Comparison of ENCODE assay signal across 9 cellular contexts in genomic region chr4:41476310-41476709, GRCh38.
"Had no signal": no experiment of that assay in that cellular context is flagged by ENCODE, and none has a peak within 500 bp of the region (broad histone marks: within the 10 kb centered on the region; RNA-seq: fewer than 3 reads in every experiment).

No MANE protein-coding gene starts in this region.

- H3K27ac Mint-ChIP-seq: activated CD4-positive, alpha-beta memory T cell treated with anti-CD3 and anti-CD28 coated beads, Interleukin-2, amount 10 ng/mL, durations not matched to agents 7 days and 5 days; activated naive CD4-positive, alpha-beta T cell treated with anti-CD3 and anti-CD28 coated beads, Interleukin-2, amount 10 ng/mL, durations not matched to agents 7 days and 5 days; activated T-cell treated with anti-CD3 and anti-CD28 coated beads, Interleukin-2, amount 50 U/mL, for 24 hours; WTC11 had no signal

- H3K27me3 Mint-ChIP-seq: activated CD4-positive, alpha-beta memory T cell treated with anti-CD3 and anti-CD28 coated beads, Interleukin-2, amount 10 ng/mL, durations not matched to agents 7 days and 5 days; activated naive CD4-positive, alpha-beta T cell treated with anti-CD3 and anti-CD28 coated beads, Interleukin-2, amount 10 ng/mL, durations not matched to agents 7 days and 5 days; activated T-cell treated with anti-CD3 and anti-CD28 coated beads, Interleukin-2, amount 50 U/mL, for 24 hours had no signal

- H3K9me3 Mint-ChIP-seq: activated CD4-positive, alpha-beta memory T cell treated with anti-CD3 and anti-CD28 coated beads, Interleukin-2, amount 10 ng/mL, durations not matched to agents 7 days and 5 days; activated naive CD4-positive, alpha-beta T cell treated with anti-CD3 and anti-CD28 coated beads, Interleukin-2, amount 10 ng/mL, durations not matched to agents 7 days and 5 days; WTC11 had no signal

- H3K36me3 Mint-ChIP-seq: activated naive CD4-positive, alpha-beta T cell treated with anti-CD3 and anti-CD28 coated beads, Interleukin-2, amount 10 ng/mL, durations not matched to agents 7 days and 5 days; WTC11 had no signal

- H3K4me1 Mint-ChIP-seq: activated CD4-positive, alpha-beta memory T cell treated with anti-CD3 and anti-CD28 coated beads, Interleukin-2, amount 10 ng/mL, durations not matched to agents 7 days and 5 days; activated naive CD4-positive, alpha-beta T cell treated with anti-CD3 and anti-CD28 coated beads, Interleukin-2, amount 10 ng/mL, durations not matched to agents 7 days and 5 days had no signal

- DNase-seq: activated CD4-positive, alpha-beta memory T cell treated with anti-CD3 and anti-CD28 coated beads, Interleukin-2, amount 10 ng/mL, durations not matched to agents 7 days and 5 days; activated CD4-positive, alpha-beta T cell treated with anti-CD3 and anti-CD28 coated beads for 4 hours; activated naive CD4-positive, alpha-beta T cell treated with anti-CD3 and anti-CD28 coated beads, Interleukin-2, amount 10 ng/mL, durations not matched to agents 7 days and 5 days; activated T-cell treated with anti-CD3 and anti-CD28 coated beads, Interleukin-2, amount 50 U/mL, for 24 hours; islet precursor cell; mammary epithelial cell; ovary; stimulated activated CD4-positive, alpha-beta T cell treated with anti-CD3 and anti-CD28 coated beads, Interleukin-1b, Interleukin-23, amount 100 ng/mL, for 48 hours had no signal

- H3K4me3 Mint-ChIP-seq: activated CD4-positive, alpha-beta memory T cell treated with anti-CD3 and anti-CD28 coated beads, Interleukin-2, amount 10 ng/mL, durations not matched to agents 7 days and 5 days; activated naive CD4-positive, alpha-beta T cell treated with anti-CD3 and anti-CD28 coated beads, Interleukin-2, amount 10 ng/mL, durations not matched to agents 7 days and 5 days; activated T-cell treated with anti-CD3 and anti-CD28 coated beads, Interleukin-2, amount 50 U/mL, for 24 hours; WTC11 had no signal
